29 cellular contexts compared by ENCODE assay signal in the genomic region with DNA sequence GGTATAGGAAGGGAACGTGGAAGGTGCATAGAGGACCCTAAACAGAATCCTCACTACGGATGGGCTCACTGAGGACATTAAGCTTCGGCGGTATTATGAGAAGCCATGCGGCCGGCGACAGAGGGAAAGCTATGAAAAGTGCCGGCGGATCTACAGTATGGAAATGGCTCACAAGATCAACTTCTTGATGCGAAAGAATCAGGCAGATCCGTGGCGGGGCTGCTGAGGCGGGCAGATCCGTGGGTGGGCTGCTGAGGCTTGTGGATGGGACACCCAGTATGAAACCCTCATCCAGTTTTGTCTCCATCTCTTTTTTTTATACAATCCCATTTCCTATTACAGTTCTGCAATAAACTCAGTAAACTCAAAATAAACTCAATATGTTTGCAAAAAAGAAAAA.
"Had no signal": no experiment of that assay in that cellular context is flagged by ENCODE, and none has a peak within 500 bp of the region (broad histone marks: within the 10 kb centered on the region; RNA-seq: fewer than 3 reads in every experiment).

No MANE protein-coding gene starts in this region.

- H3K27ac Mint-ChIP-seq: stimulated activated effector memory CD8-positive, alpha-beta T cell treated with anti-CD3 and anti-CD28 coated beads, Interleukin-12 subunit alpha, Interleukin-12 subunit beta, amount 100 ng/mL, for 72 hours; stimulated activated memory B cell treated with anti-CD40 and anti-IgM and Interleukin-4, amounts not matched to agents 10 μg/mL and 1 μg/mL and 100 μg/mL, for 72 hours; stimulated activated naive B cell treated with anti-CD40 and anti-IgM and Interleukin-4, amounts not matched to agents 10 μg/mL and 1 μg/mL and 100 μg/mL, for 72 hours; stimulated activated naive CD8-positive, alpha-beta T cell treated with anti-CD3 and anti-CD28 coated beads, Interleukin-15, amount 100 ng/mL, for 72 hours; stimulated activated naive CD8-positive, alpha-beta T cell treated with anti-CD3 and anti-CD28 coated beads, Interleukin-15, Interleukin-2, amounts not matched to agents 100 ng/mL and 50 ng/mL, for 24 hours; type B pancreatic cell had no signal

- H3K4me3 ChIP-seq: stomach, suprapubic skin, testis, thoracic aorta, thyroid gland, tibial artery, tibial nerve, transverse colon, upper lobe of left lung, upper lobe of right lung, uterus, vagina had no signal

- FAIRE-seq: urothelium cell line had no signal

- H3K27me3 Mint-ChIP-seq: stimulated activated memory B cell treated with anti-CD40 and anti-IgM and Interleukin-4, amounts not matched to agents 10 μg/mL and 1 μg/mL and 100 μg/mL, for 72 hours; stimulated activated naive B cell treated with anti-CD40 and anti-IgM and Interleukin-4, amounts not matched to agents 10 μg/mL and 1 μg/mL and 100 μg/mL, for 72 hours; stimulated activated naive CD8-positive, alpha-beta T cell treated with anti-CD3 and anti-CD28 coated beads, Interleukin-15, amount 100 ng/mL, for 72 hours; stimulated activated naive CD8-positive, alpha-beta T cell treated with anti-CD3 and anti-CD28 coated beads, Interleukin-15, Interleukin-2, amounts not matched to agents 100 ng/mL and 50 ng/mL, for 24 hours; type B pancreatic cell had no signal

- H3K9me3 Mint-ChIP-seq: stimulated activated effector memory CD8-positive, alpha-beta T cell treated with anti-CD3 and anti-CD28 coated beads, Interleukin-12 subunit alpha, Interleukin-12 subunit beta, amount 100 ng/mL, for 72 hours; stimulated activated memory B cell treated with anti-CD40 and anti-IgM and Interleukin-4, amounts not matched to agents 10 μg/mL and 1 μg/mL and 100 μg/mL, for 72 hours; stimulated activated naive B cell treated with anti-CD40 and anti-IgM and Interleukin-4, amounts not matched to agents 10 μg/mL and 1 μg/mL and 100 μg/mL, for 72 hours; stimulated activated naive CD8-positive, alpha-beta T cell treated with anti-CD3 and anti-CD28 coated beads, Interleukin-15, amount 100 ng/mL, for 72 hours; stimulated activated naive CD8-positive, alpha-beta T cell treated with anti-CD3 and anti-CD28 coated beads, Interleukin-15, Interleukin-2, amounts not matched to agents 100 ng/mL and 50 ng/mL, for 24 hours; type B pancreatic cell had no signal

- H3K4me1 Mint-ChIP-seq: stimulated activated effector memory CD8-positive, alpha-beta T cell treated with anti-CD3 and anti-CD28 coated beads, Interleukin-12 subunit alpha, Interleukin-12 subunit beta, amount 100 ng/mL, for 72 hours; stimulated activated memory B cell treated with anti-CD40 and anti-IgM and Interleukin-4, amounts not matched to agents 10 μg/mL and 1 μg/mL and 100 μg/mL, for 72 hours; stimulated activated naive B cell treated with anti-CD40 and anti-IgM and Interleukin-4, amounts not matched to agents 10 μg/mL and 1 μg/mL and 100 μg/mL, for 72 hours; stimulated activated naive CD8-positive, alpha-beta T cell treated with anti-CD3 and anti-CD28 coated beads, Interleukin-15, amount 100 ng/mL, for 72 hours had no signal

- H3K4me3 Mint-ChIP-seq: stimulated activated effector memory CD8-positive, alpha-beta T cell treated with anti-CD3 and anti-CD28 coated beads, Interleukin-12 subunit alpha, Interleukin-12 subunit beta, amount 100 ng/mL, for 72 hours; stimulated activated memory B cell treated with anti-CD40 and anti-IgM and Interleukin-4, amounts not matched to agents 10 μg/mL and 1 μg/mL and 100 μg/mL, for 72 hours; stimulated activated naive B cell treated with anti-CD40 and anti-IgM and Interleukin-4, amounts not matched to agents 10 μg/mL and 1 μg/mL and 100 μg/mL, for 72 hours; stimulated activated naive CD8-positive, alpha-beta T cell treated with anti-CD3 and anti-CD28 coated beads, Interleukin-15, amount 100 ng/mL, for 72 hours; stimulated activated naive CD8-positive, alpha-beta T cell treated with anti-CD3 and anti-CD28 coated beads, Interleukin-15, Interleukin-2, amounts not matched to agents 100 ng/mL and 50 ng/mL, for 24 hours; type B pancreatic cell had no signal

- H3K36me3 ChIP-seq: stomach, suprapubic skin, thoracic aorta, thyroid gland, tibial artery, tibial nerve, transverse colon, upper lobe of left lung, upper lobe of right lung, uterus, vagina had no signal

- H3K9me3 ChIP-seq: stomach, suprapubic skin, testis, thoracic aorta, thyroid gland, tibial artery, tibial nerve, transverse colon, upper lobe of left lung, upper lobe of right lung, uterus, vagina had no signal

- H3K27ac ChIP-seq: stomach, suprapubic skin, testis, thoracic aorta, thyroid gland, tibial artery, tibial nerve, transverse colon, upper lobe of left lung, upper lobe of right lung, uterus, vagina had no signal

- H3K27me3 ChIP-seq: stomach, suprapubic skin, testis, thyroid gland, tibial artery, tibial nerve, transverse colon, upper lobe of left lung, upper lobe of right lung, uterus, vagina had no signal

- H3K36me3 Mint-ChIP-seq: stimulated activated effector memory CD8-positive, alpha-beta T cell treated with anti-CD3 and anti-CD28 coated beads, Interleukin-12 subunit alpha, Interleukin-12 subunit beta, amount 100 ng/mL, for 72 hours; stimulated activated memory B cell treated with anti-CD40 and anti-IgM and Interleukin-4, amounts not matched to agents 10 μg/mL and 1 μg/mL and 100 μg/mL, for 72 hours; stimulated activated naive B cell treated with anti-CD40 and anti-IgM and Interleukin-4, amounts not matched to agents 10 μg/mL and 1 μg/mL and 100 μg/mL, for 72 hours; type B pancreatic cell had no signal

- H3K4me1 ChIP-seq: stomach, suprapubic skin, thyroid gland, tibial artery, tibial nerve, transverse colon, upper lobe of left lung, upper lobe of right lung, uterus, vagina had no signal

- ATAC-seq: stimulated activated effector memory CD8-positive, alpha-beta T cell treated with anti-CD3 and anti-CD28 coated beads, Interleukin-12 subunit alpha, Interleukin-12 subunit beta, amount 100 ng/mL, for 72 hours; stimulated activated memory B cell treated with anti-CD40 and anti-IgM and Interleukin-4, amounts not matched to agents 10 μg/mL and 1 μg/mL and 100 μg/mL, for 72 hours; stimulated activated naive B cell treated with anti-CD40 and anti-IgM and Interleukin-4, amounts not matched to agents 10 μg/mL and 1 μg/mL and 100 μg/mL, for 72 hours; stimulated activated naive CD8-positive, alpha-beta T cell treated with anti-CD3 and anti-CD28 coated beads, Interleukin-15, amount 100 ng/mL, for 72 hours; stimulated activated naive CD8-positive, alpha-beta T cell treated with anti-CD3 and anti-CD28 coated beads, Interleukin-15, Interleukin-2, amounts not matched to agents 100 U/mL and 50 U/mL, for 24 hours; upper lobe of right lung had no signal

- DNase-seq: stimulated activated CD4-positive, alpha-beta T cell treated with anti-CD3 and anti-CD28 coated beads, Interleukin-2, amount 100 ng/mL, for 48 hours; stimulated activated CD4-positive, alpha-beta T cell treated with anti-CD3 and anti-CD28 coated beads, Interleukin-4, amount 100 ng/mL, for 1 hour; stimulated activated CD4-positive, alpha-beta T cell treated with anti-CD3 and anti-CD28 coated beads, Interleukin-4, amount 100 ng/mL, for 24 hours; stimulated activated CD4-positive, alpha-beta T cell treated with anti-CD3 and anti-CD28 coated beads, Interleukin-4, amount 100 ng/mL, for 4 hours; stimulated activated CD8-positive, alpha-beta memory T cell treated with anti-CD3 and anti-CD28 coated beads, Interleukin-4, amount 100 ng/mL, for 48 hours; stimulated activated naive B cell treated with anti-CD40 and anti-IgM and Interleukin-4, amounts not matched to agents 10 μg/mL and 1 μg/mL and 100 μg/mL, for 72 hours; stimulated activated naive CD4-positive, alpha-beta T cell; stimulated activated naive CD4-positive, alpha-beta T cell treated with Interleukin-2 at 50 U/mL for 16 hours; stimulated activated naive CD8-positive, alpha-beta T cell treated with anti-CD3 and anti-CD28 coated beads, Interleukin-15, amount 100 ng/mL, for 72 hours; stimulated activated naive CD8-positive, alpha-beta T cell treated with anti-CD3 and anti-CD28 coated beads, Interleukin-15, Interleukin-2, amounts not matched to agents 100 U/mL and 50 U/mL, for 24 hours; stomach; substantia nigra; testis; thyroid gland; tibial artery; transverse colon; trophoblast cell; upper lobe of right lung; uterus had no signal
